ENCODE assay signal across 8 cellular contexts in genomic region chr6:108847738-108848115, GRCh38. TPM values are rescaled to one million over a fixed set of nuclear protein-coding genes. Genes with fewer than 3 reads are reported as not detected.
DNase-seq lines count a peak whose midpoint lies in the region; ATAC-seq and TF ChIP-seq lines count a peak whose summit lies in the region.

No MANE protein-coding gene starts in this region.

- H3K4me1 Mint-ChIP-seq in endothelial cell (ENCODE audit: unreplicated experiment) (peaks cover 9% of the 10 kb centered on the region), osteocyte (ENCODE audit: unreplicated experiment) (peaks cover 16% of the 10 kb centered on the region)

- peak overlapping the region; percentile 28 for H3K27ac ChIP-seq in OCI-LY7 (ENCODE audit: low read depth, low read length, poor library complexity, severe bottlenecking)

- peak overlapping the region; percentile 89 for H3K4me2 ChIP-seq in OCI-LY7 (ENCODE audit: low read length)

- no peak for TF ChIP-seq CTCF in OCI-LY7 (conservative IDR thresholded peaks at IDR 0.05; ENCODE audit: low read length)
- no peak for TF ChIP-seq CTCF in endothelial cell (IDR thresholded peaks at IDR 0.05; ENCODE audit: unreplicated experiment)
- no peak for TF ChIP-seq CTCF in osteocyte (IDR thresholded peaks at IDR 0.05)

- CTCF ChIA-PET in OCI-LY7 (lab: Charles Lee; ENCODE audit: unreplicated experiment): interaction anchor here (1.0 to 1.3 kb wide), 4 partner anchors 10 to 231 kb away, joined by 3 read pairs; no protein-coding TSS in a partner anchor

- H3K9me2 ChIP-seq in OCI-LY7 (ENCODE audit: insufficient read depth, low read length): no peaks in the 10 kb centered on the region

- no peaks in the 10 kb centered on the region for H3K36me3 ChIP-seq in OCI-LY7 (ENCODE audit: insufficient read depth, low read length)

- ATAC-seq in GM21515 (IDR thresholded peaks at IDR 0.05; ENCODE audit: unreplicated experiment) (no peak), GM21576 (IDR thresholded peaks at IDR 0.05; ENCODE audit: unreplicated experiment) (no peak), GM18502 (IDR thresholded peaks at IDR 0.05; ENCODE audit: poor library complexity, unreplicated experiment) (no peak)

- H3K27me3 Mint-ChIP-seq in endothelial cell (ENCODE audit: unreplicated experiment) (peaks cover 2% of the 10 kb centered on the region), osteocyte (ENCODE audit: unreplicated experiment) (no peaks in the 10 kb centered on the region)

- H3K9me3 Mint-ChIP-seq in endothelial cell (ENCODE audit: unreplicated experiment): no peaks in the 10 kb centered on the region
- no peaks in the 10 kb centered on the region for H3K9me3 Mint-ChIP-seq in osteocyte (ENCODE audit: unreplicated experiment)

- intact Hi-C loops in OCI-LY7 (cut with micrococcal nuclease; ENCODE audit: unreplicated experiment): no loop called here

- peak overlapping the region; percentile 32 for H3K27ac Mint-ChIP-seq in endothelial cell (ENCODE audit: unreplicated experiment)
- peak overlapping the region; percentile 74 for H3K27ac Mint-ChIP-seq in osteocyte (ENCODE audit: unreplicated experiment)

- peak overlapping the region; percentile 80 for H3K4me3 ChIP-seq in OCI-LY7 (ENCODE audit: low read depth, low read length, poor library complexity, severe bottlenecking)

- H3K4me1 ChIP-seq in OCI-LY7 (ENCODE audit: insufficient read depth, low read length, poor library complexity, severe bottlenecking): peaks cover 20% of the 10 kb centered on the region

- no peaks in the 10 kb centered on the region for H4K20me1 ChIP-seq in OCI-LY7 (ENCODE audit: insufficient read depth, low read length)

- POLR2A ChIA-PET in OCI-LY7 (lab: Charles Lee): interaction anchor here (0.5 to 2.1 kb wide), 16 partner anchors 9 to 1497 kb away, joined by 3 to 15 read pairs (median 4); partner anchors contain the start of gene SESN1

- no peaks in the 10 kb centered on the region for H3K9me3 ChIP-seq in OCI-LY7 (ENCODE audit: low read length)

- no peaks in the 10 kb centered on the region for H3K79me2 ChIP-seq in OCI-LY7 (ENCODE audit: insufficient read depth, low read depth, low read length)

- BruUV-seq in OCI-LY7 (replicated peaks; lab: Mats Ljungman, UMichigan): no TSS peak

- no peaks in the 10 kb centered on the region for H3K36me3 Mint-ChIP-seq in endothelial cell (ENCODE audit: low read depth, unreplicated experiment)
- no peaks in the 10 kb centered on the region for H3K36me3 Mint-ChIP-seq in osteocyte (ENCODE audit: unreplicated experiment)

- DNase-seq in DMS79 treated with DMSO at 0.1 percent for 48 hours (lab: John Stamatoyannopoulos, UW): peak; percentile 67
- no peak for DNase-seq in OCI-LY7 (ENCODE audit: low spot score)
- DNase-seq in endothelial cell (ENCODE audit: low spot score): no peak
- no peak for DNase-seq in osteocyte (ENCODE audit: extremely low spot score, unreplicated experiment)
- DNase-seq in NCI-H1694 treated with DMSO at 0.1 percent for 48 hours (lab: John Stamatoyannopoulos, UW): no peak

- H2AFZ ChIP-seq in OCI-LY7 (ENCODE audit: low read length): peak overlapping the region; percentile 66

- H3K4me3 Mint-ChIP-seq in endothelial cell (ENCODE audit: unreplicated experiment): peak overlapping the region; percentile 92
- H3K4me3 Mint-ChIP-seq in osteocyte (ENCODE audit: unreplicated experiment): peak overlapping the region; percentile 85

RNA-seq across cellular contexts. Expression of gene ARMC2, which starts 0.5 kb away (rescaled TPM):
- 0.21 and 2.6 TPM in 2 replicates for total RNA-seq in OCI-LY7 (2014; rRNA removed; shearing (Covaris generic))
- total RNA-seq in OCI-LY7 (2022): 8.4 and 8.9 TPM in 2 replicates
- 6.3 TPM for total RNA-seq in endothelial cell (ENCODE audit: unreplicated experiment)
- 7.6 and 8.3 TPM in 2 replicates for total RNA-seq in osteocyte
